ENCODE assay signal across 8 cellular contexts in genomic region chr11:46808804-46809431, GRCh38. TPM values are rescaled to one million over a fixed set of nuclear protein-coding genes. Genes with fewer than 3 reads are reported as not detected.
DNase-seq lines count a peak whose midpoint lies in the region; ATAC-seq and TF ChIP-seq lines count a peak whose summit lies in the region.

No MANE protein-coding gene starts in this region.

- H3K4me3 ChIP-seq in heart right ventricle (no peak overlapping the region), OCI-LY3 (ENCODE audit: low read length) (no peak overlapping the region), fibroblast of mammary gland (ENCODE audit: control insufficient read depth, low read depth, low read length) (no peak overlapping the region)

- no peak overlapping the region for H3K27ac ChIP-seq in heart right ventricle
- H3K27ac ChIP-seq in OCI-LY3 (ENCODE audit: low read length), result no peak overlapping the region

- intact Hi-C loops in heart right ventricle (cut with DNase I), result no loop called here
- intact Hi-C loops in Right ventricle myocardium superior (cut with DNase I), result no loop called here

- no peak overlapping the region for H2AFZ ChIP-seq in OCI-LY3 (ENCODE audit: low read depth, low read length)

- ATAC-seq in heart right ventricle (no peak), Right ventricle myocardium superior (ENCODE audit: poor library complexity) (no peak), HG02610 (IDR thresholded peaks at IDR 0.05; ENCODE audit: unreplicated experiment) (no peak), GM21723 (IDR thresholded peaks at IDR 0.05; ENCODE audit: unreplicated experiment) (no peak)

- H3K9ac ChIP-seq in OCI-LY3 (ENCODE audit: low read length), result no peak overlapping the region

- no peaks in the 10 kb centered on the region for H3K4me1 ChIP-seq in heart right ventricle
- H3K4me1 ChIP-seq in OCI-LY3 (ENCODE audit: low read length), result no peaks in the 10 kb centered on the region

- DNase-seq in heart right ventricle, result no peak
- DNase-seq in Right ventricle myocardium superior, result no peak
- peak; percentile 31 for DNase-seq in fibroblast of mammary gland (ENCODE audit: low read depth)
- no peak for DNase-seq in NCI-H187 treated with DMSO at 0.1 percent for 48 hours (lab: John Stamatoyannopoulos, UW)
- no peak for DNase-seq in occipital lobe (lab: John Stamatoyannopoulos, UW)

- no peaks in the 10 kb centered on the region for H4K20me1 ChIP-seq in OCI-LY3 (ENCODE audit: insufficient read depth, low read length)

- H3K27me3 ChIP-seq in heart right ventricle (no peaks in the 10 kb centered on the region), OCI-LY3 (ENCODE audit: low read depth, low read length) (no peaks in the 10 kb centered on the region)

- H3K4me2 ChIP-seq in OCI-LY3 (ENCODE audit: low read length), result no peak overlapping the region

- H3K36me3 ChIP-seq in heart right ventricle, result peaks cover 0 to 96% (median 30%) of the 10 kb centered on the region in 9 donors
- H3K36me3 ChIP-seq in OCI-LY3 (replicated peaks; ENCODE audit: low read depth, low read length), result peaks cover 32% of the 10 kb centered on the region

- WGBS in heart right ventricle, 2 donors, result 53 to 57% methylated on average over 3 of the region's 3 CpGs

- H3K9me3 ChIP-seq in heart right ventricle (no peaks in the 10 kb centered on the region), OCI-LY3 (ENCODE audit: insufficient read depth, low read length) (no peaks in the 10 kb centered on the region)

- peak in 6 of 9 donors; percentile 15 to 35 (median 31) for TF ChIP-seq CTCF in heart right ventricle (IDR thresholded peaks at IDR 0.05)
- TF ChIP-seq CTCF in OCI-LY3 (IDR thresholded peaks at IDR 0.05; ENCODE audit: low read depth, low read length), result peak; percentile 45
- TF ChIP-seq CTCF in fibroblast of mammary gland (conservative IDR thresholded peaks at IDR 0.05; ENCODE audit: control insufficient read depth, insufficient read depth, low read depth, low read length), result peak; percentile 23

- H3K79me2 ChIP-seq in OCI-LY3 (ENCODE audit: low read length), result peaks cover 2% of the 10 kb centered on the region; the same call in 1 of the 2 replicates

RNA-seq across cellular contexts. Expression of gene CKAP5, which starts 37.2 kb away (rescaled TPM):
- total RNA-seq in heart right ventricle (100 to 1,000 TPM in 2 of 10 donors, 10 to 100 TPM in 8; 67.7 to 114 (median 82.7) TPM), Right ventricle myocardium superior (69.4 TPM), occipital lobe (186 TPM)
- 10 to 100 TPM in 1 of 2 donors, 1 to 10 TPM in 1; 9.6 to 18.7 TPM for polyA plus RNA-seq in heart right ventricle
